Comparison of ENCODE assay signal across 8 cellular contexts in genomic region chr19:55165952-55166529, GRCh38. TPM values are rescaled to one million over a fixed set of nuclear protein-coding genes. Genes with fewer than 3 reads are reported as not detected.
A peak's percentile ranks its signal among the peaks of the same experiment; 100 is the strongest.
DNase-seq lines count a peak whose midpoint lies in the region; ATAC-seq and TF ChIP-seq lines count a peak whose summit lies in the region.

No MANE protein-coding gene starts in this region.

- WGBS in testis, 2 donors: 2 to 5% methylated on average over 14 to 30 of the region's 34 CpGs

- peak overlapping the region; percentile 35 to 51 for H3K4me3 ChIP-seq in testis

- DNase-seq in DMS 273 treated with DMSO at 0.1 percent for 48 hours (lab: John Stamatoyannopoulos, UW): peak; percentile 73
- peak; percentile 80 for DNase-seq in NCI-H460 (ENCODE audit: extremely low read depth, low read depth)
- DNase-seq in activated CD4-positive, alpha-beta T cell treated with anti-CD3 and anti-CD28 coated beads, Interleukin-2, amount 50 U/mL, for 1 hour: peak; percentile 21
- DNase-seq in epidermal melanocyte (ENCODE audit: insufficient read length, low spot score): peak; percentile 79
- DNase-seq in midbrain (lab: John Stamatoyannopoulos, UW): peak; percentile 24
- DNase-seq in testis: peak; percentile 84

- TF ChIP-seq CTCF in testis (IDR thresholded peaks at IDR 0.05): peak in 2 of 3 experiments; percentile 15 to 30

- H3K36me3 ChIP-seq in testis (ENCODE audit: low read depth, missing control alignments): no peaks in the 10 kb centered on the region

- intact Hi-C loops in testis (cut with DNase I; ENCODE audit: low total_unique reads): no loop called here

- H3K27ac ChIP-seq in testis: no peak overlapping the region

- peaks cover 3% of the 10 kb centered on the region for H3K4me1 ChIP-seq in testis

- H3K9me3 ChIP-seq in testis: no peaks in the 10 kb centered on the region

- TF ChIP-seq POLR2A in testis (IDR thresholded peaks at IDR 0.05): no peak

- no peaks in the 10 kb centered on the region for H3K27me3 ChIP-seq in testis

- peak; percentile 10 for ATAC-seq in HG03159 (IDR thresholded peaks at IDR 0.05; ENCODE audit: unreplicated experiment)
- ATAC-seq in GM18873 (IDR thresholded peaks at IDR 0.05; ENCODE audit: low FRiP score, unreplicated experiment): no peak

RNA-seq across cellular contexts. Expression of gene DNAAF3, which starts 0.4 kb away (rescaled TPM):
- 7.8 and 8.9 TPM in 2 replicates for total RNA-seq in NCI-H460 (2014; rRNA removed; shearing (Covaris generic))
- polyA plus RNA-seq in NCI-H460 (2014; cell fraction: nucleus; rRNA removed): 15.7 and 17.5 TPM in 2 replicates
- total RNA-seq in testis: 100 to 1,000 TPM in 1 of 2 donors, 10 to 100 TPM in 1; 69.9 to 102 TPM
- polyA plus RNA-seq in testis (ENCODE audit: insufficient read depth, low read depth, low replicate concordance): 173 TPM

RNA-seq across cellular contexts. Expression of gene TNNI3, which starts 8.5 kb away (rescaled TPM):
- total RNA-seq in NCI-H460 (2014; rRNA removed; shearing (Covaris generic)): 1.2 and 4.5 TPM in 2 replicates
- polyA plus RNA-seq in NCI-H460 (2014; cell fraction: nucleus; rRNA removed): 4.6 and 30.9 TPM in 2 replicates
- total RNA-seq in testis: 10 to 100 TPM; 14.2 to 30.3 TPM
- 20.8 TPM for polyA plus RNA-seq in testis (ENCODE audit: insufficient read depth, low read depth, low replicate concordance)

RNA-seq across cellular contexts. Expression of gene SYT5, which starts 14.0 kb away (rescaled TPM):
- 0.20 and 0.30 TPM in 2 replicates for total RNA-seq in NCI-H460 (2014; rRNA removed; shearing (Covaris generic))
- 0.07 TPM in 1 of 2 replicates, not detected in the other for polyA plus RNA-seq in NCI-H460 (2014; cell fraction: nucleus; rRNA removed)
- total RNA-seq in testis: 1 to 10 TPM; 1.6 to 5.0 TPM
- polyA plus RNA-seq in testis (ENCODE audit: insufficient read depth, low read depth, low replicate concordance): 11.7 TPM

RNA-seq across cellular contexts. Expression of gene TNNT1, which starts 17.0 kb away (rescaled TPM):
- total RNA-seq in NCI-H460 (2014; rRNA removed; shearing (Covaris generic)): 18.6 and 25.1 TPM in 2 replicates
- polyA plus RNA-seq in NCI-H460 (2014; cell fraction: nucleus; rRNA removed): 10.7 and 27.3 TPM in 2 replicates
- total RNA-seq in testis: 10 to 100 TPM; 13.0 to 14.5 TPM
- polyA plus RNA-seq in testis (ENCODE audit: insufficient read depth, low read depth, low replicate concordance): 84.0 TPM

RNA-seq across cellular contexts. Expression of gene PTPRH, which starts 43.3 kb away (rescaled TPM):
- total RNA-seq in NCI-H460 (2014; rRNA removed; shearing (Covaris generic)): 31.9 and 34.0 TPM in 2 replicates
- polyA plus RNA-seq in NCI-H460 (2014; cell fraction: nucleus; rRNA removed): 15.6 and 31.0 TPM in 2 replicates
- total RNA-seq in testis: 10 to 100 TPM in 1 of 2 donors, 1 to 10 TPM in 1; 6.0 to 11.3 TPM
- polyA plus RNA-seq in testis (ENCODE audit: insufficient read depth, low read depth, low replicate concordance): 1.6 TPM

Comparison
In these comparisons a context has a peak if more than half of its experiments do, and no peak if none do; other contexts are left out.
1. DNase-seq: peak in every context shown above with its lines; median percentile 84 in testis; 80 in NCI-H460; 79 in epidermal melanocyte; 73 in DMS 273 treated with DMSO at 0.1 percent for 48 hours; 24 in midbrain; 21 in activated CD4-positive, alpha-beta T cell treated with anti-CD3 and anti-CD28 coated beads, Interleukin-2, amount 50 U/mL, for 1 hour.